In the genomic region with DNA sequence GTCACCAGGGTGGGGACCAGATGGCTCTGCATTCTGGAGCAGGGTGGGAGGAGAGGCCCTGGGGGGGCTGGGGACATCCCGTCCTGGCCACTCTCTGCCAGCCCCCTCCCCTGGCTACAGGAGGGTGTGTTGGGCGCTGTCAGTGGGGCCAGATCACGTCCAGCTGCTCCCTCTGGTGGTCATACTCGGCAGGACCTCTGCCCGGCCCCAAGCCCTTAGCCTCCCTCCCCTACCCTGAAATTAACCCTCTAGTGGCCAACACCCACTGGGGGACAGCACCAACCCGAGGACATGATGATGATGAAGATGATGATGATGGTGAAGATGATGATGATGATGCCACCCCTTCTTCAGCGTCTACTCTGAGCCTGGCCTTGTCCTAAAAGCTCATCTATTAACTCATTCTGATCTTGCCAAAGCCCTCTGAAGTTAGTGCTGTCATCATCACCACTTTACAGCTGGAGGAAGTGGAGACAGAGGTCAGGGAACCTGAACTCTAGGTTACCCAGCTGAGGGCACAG, we compare ENCODE assay signal across 1 cellular context.
TF ChIP-seq lines count a peak whose summit lies in the region.

No MANE protein-coding gene starts in this region.

TF ChIP-seq in K562, 482 proteins besides CTCF, POLR2A, EP300 and RAD21 (continues in another document):
- TF ChIP-seq CUX1 (CRISPR knock-in tag; IDR thresholded peaks at IDR 0.05) (no peak), ZNF354B (CRISPR knock-in tag; IDR thresholded peaks at IDR 0.05) (no peak), CSDE1 (IDR thresholded peaks at IDR 0.05) (0 out of 4 replicates have a peak, but pooled peaks of 1 of the 2 experiments have one; percentile 41), HNRNPUL1 (IDR thresholded peaks at IDR 0.05; ENCODE audit: low read length) (0 out of 2 replicates have a peak, but pooled peaks have one; percentile 39), NFIC (IDR thresholded peaks at IDR 0.05) (peak; percentile 49), BCOR (IDR thresholded peaks at IDR 0.05) (peak; percentile 21; the same call in 1 of the 2 replicates), CBX3 (IDR thresholded peaks at IDR 0.05; ENCODE audit: borderline replicate concordance in 1 of 2, low read length in 2 of 2) (peak in 1 of 2 experiments; percentile 29; a peak in 2 of 3 replicates), FUS (optimal IDR thresholded peaks at IDR 0.05; ENCODE audit: low read depth, low read length) (no peak), SNIP1 (IDR thresholded peaks at IDR 0.05; ENCODE audit: low read depth) (no peak), HDAC2 (IDR thresholded peaks at IDR 0.05) (peak; percentile 77; the same call in 1 of the 2 replicates), GATAD2B (IDR thresholded peaks at IDR 0.05; ENCODE audit: borderline replicate concordance) (peak; percentile 68; the same call in 1 of the 2 replicates), MTA1 (IDR thresholded peaks at IDR 0.05; ENCODE audit: borderline replicate concordance) (peak; percentile 85), ZNF175 (CRISPR knock-in tag; IDR thresholded peaks at IDR 0.05; ENCODE audit: low read depth) (no peak), MCM7 (IDR thresholded peaks at IDR 0.05) (no peak), FOSL1 (tag; conservative IDR thresholded peaks at IDR 0.05) (no peak), NR2F6 (CRISPR knock-in tag; IDR thresholded peaks at IDR 0.05) (no peak), ZNF444 (CRISPR knock-in tag; IDR thresholded peaks at IDR 0.05) (no peak), HDAC6 (IDR thresholded peaks at IDR 0.05; ENCODE audit: low read depth, low read length) (no peak), ELK3 (CRISPR knock-in tag; IDR thresholded peaks at IDR 0.05) (no peak), ZNF707 (CRISPR knock-in tag; conservative IDR thresholded peaks at IDR 0.05) (no peak), CC2D1A (IDR thresholded peaks at IDR 0.05) (peak; percentile 70; the same call in 1 of the 2 replicates), SRSF3 (IDR thresholded peaks at IDR 0.05; ENCODE audit: insufficient read depth, low read length) (no peak), DPF2 (IDR thresholded peaks at IDR 0.05) (peak; percentile 59), LEF1 (IDR thresholded peaks at IDR 0.05) (0 out of 2 replicates have a peak, but pooled peaks have one; percentile 19), ZNF778 (CRISPR knock-in tag; IDR thresholded peaks at IDR 0.05) (no peak), CBFA2T3 (IDR thresholded peaks at IDR 0.05) (peak; percentile 10; the same call in 1 of the 2 replicates), ZFP30 (CRISPR knock-in tag; IDR thresholded peaks at IDR 0.05; ENCODE audit: borderline replicate concordance) (no peak), RBM14 (IDR thresholded peaks at IDR 0.05; ENCODE audit: borderline replicate concordance, insufficient read depth, low read depth, low read length) (no peak), PREB (CRISPR knock-in tag; IDR thresholded peaks at IDR 0.05) (no peak)
- TF ChIP-seq, protein P1, sequence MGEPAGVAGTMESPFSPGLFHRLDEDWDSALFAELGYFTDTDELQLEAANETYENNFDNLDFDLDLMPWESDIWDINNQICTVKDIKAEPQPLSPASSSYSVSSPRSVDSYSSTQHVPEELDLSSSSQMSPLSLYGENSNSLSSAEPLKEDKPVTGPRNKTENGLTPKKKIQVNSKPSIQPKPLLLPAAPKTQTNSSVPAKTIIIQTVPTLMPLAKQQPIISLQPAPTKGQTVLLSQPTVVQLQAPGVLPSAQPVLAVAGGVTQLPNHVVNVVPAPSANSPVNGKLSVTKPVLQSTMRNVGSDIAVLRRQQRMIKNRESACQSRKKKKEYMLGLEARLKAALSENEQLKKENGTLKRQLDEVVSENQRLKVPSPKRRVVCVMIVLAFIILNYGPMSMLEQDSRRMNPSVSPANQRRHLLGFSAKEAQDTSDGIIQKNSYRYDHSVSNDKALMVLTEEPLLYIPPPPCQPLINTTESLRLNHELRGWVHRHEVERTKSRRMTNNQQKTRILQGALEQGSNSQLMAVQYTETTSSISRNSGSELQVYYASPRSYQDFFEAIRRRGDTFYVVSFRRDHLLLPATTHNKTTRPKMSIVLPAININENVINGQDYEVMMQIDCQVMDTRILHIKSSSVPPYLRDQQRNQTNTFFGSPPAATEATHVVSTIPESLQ (CRISPR knock-in tag; IDR thresholded peaks at IDR 0.05), result no peak
- TF ChIP-seq, protein P2, sequence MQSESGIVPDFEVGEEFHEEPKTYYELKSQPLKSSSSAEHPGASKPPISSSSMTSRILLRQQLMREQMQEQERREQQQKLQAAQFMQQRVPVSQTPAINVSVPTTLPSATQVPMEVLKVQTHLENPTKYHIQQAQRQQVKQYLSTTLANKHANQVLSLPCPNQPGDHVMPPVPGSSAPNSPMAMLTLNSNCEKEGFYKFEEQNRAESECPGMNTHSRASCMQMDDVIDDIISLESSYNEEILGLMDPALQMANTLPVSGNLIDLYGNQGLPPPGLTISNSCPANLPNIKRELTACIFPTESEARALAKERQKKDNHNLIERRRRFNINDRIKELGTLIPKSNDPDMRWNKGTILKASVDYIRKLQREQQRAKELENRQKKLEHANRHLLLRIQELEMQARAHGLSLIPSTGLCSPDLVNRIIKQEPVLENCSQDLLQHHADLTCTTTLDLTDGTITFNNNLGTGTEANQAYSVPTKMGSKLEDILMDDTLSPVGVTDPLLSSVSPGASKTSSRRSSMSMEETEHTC (IDR thresholded peaks at IDR 0.05), result no peak
- TF ChIP-seq, protein P3, sequence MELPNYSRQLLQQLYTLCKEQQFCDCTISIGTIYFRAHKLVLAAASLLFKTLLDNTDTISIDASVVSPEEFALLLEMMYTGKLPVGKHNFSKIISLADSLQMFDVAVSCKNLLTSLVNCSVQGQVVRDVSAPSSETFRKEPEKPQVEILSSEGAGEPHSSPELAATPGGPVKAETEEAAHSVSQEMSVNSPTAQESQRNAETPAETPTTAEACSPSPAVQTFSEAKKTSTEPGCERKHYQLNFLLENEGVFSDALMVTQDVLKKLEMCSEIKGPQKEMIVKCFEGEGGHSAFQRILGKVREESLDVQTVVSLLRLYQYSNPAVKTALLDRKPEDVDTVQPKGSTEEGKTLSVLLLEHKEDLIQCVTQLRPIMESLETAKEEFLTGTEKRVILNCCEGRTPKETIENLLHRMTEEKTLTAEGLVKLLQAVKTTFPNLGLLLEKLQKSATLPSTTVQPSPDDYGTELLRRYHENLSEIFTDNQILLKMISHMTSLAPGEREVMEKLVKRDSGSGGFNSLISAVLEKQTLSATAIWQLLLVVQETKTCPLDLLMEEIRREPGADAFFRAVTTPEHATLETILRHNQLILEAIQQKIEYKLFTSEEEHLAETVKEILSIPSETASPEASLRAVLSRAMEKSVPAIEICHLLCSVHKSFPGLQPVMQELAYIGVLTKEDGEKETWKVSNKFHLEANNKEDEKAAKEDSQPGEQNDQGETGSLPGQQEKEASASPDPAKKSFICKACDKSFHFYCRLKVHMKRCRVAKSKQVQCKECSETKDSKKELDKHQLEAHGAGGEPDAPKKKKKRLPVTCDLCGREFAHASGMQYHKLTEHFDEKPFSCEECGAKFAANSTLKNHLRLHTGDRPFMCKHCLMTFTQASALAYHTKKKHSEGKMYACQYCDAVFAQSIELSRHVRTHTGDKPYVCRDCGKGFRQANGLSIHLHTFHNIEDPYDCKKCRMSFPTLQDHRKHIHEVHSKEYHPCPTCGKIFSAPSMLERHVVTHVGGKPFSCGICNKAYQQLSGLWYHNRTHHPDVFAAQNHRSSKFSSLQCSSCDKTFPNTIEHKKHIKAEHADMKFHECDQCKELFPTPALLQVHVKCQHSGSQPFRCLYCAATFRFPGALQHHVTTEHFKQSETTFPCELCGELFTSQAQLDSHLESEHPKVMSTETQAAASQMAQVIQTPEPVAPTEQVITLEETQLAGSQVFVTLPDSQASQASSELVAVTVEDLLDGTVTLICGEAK (IDR thresholded peaks at IDR 0.05), result peak; percentile 34; the same call in 1 of the 2 replicates
- TF ChIP-seq, protein P3 (CRISPR knock-in tag; IDR thresholded peaks at IDR 0.05), result no peak
- TF ChIP-seq, protein P4, sequence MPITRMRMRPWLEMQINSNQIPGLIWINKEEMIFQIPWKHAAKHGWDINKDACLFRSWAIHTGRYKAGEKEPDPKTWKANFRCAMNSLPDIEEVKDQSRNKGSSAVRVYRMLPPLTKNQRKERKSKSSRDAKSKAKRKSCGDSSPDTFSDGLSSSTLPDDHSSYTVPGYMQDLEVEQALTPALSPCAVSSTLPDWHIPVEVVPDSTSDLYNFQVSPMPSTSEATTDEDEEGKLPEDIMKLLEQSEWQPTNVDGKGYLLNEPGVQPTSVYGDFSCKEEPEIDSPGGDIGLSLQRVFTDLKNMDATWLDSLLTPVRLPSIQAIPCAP (CRISPR knock-in tag; IDR thresholded peaks at IDR 0.05; ENCODE audit: borderline replicate concordance), result no peak
